Comparison of ENCODE assay signal across 13 cellular contexts in the genomic region with DNA sequence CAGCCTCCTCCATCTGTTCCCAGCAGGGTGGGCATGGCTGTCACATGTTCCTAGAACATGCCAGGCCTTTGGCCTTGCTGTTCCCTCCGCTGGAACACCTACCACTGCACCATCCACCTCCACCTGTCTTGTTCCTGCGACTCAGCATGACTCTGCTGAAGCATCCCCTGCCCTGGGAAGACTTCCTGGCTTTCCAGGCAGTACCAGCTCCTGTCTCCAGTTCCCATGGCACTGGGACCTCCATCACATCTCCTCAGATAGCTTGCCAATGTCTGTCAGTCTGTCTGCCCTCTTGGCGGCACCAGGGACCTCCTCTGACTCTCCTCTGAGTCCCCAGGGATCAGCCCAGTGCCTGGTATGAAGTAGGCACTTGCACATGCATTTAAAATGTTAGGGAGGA.
DNase-seq lines count a peak whose midpoint lies in the region; FAIRE-seq and TF ChIP-seq lines count a peak whose summit lies in the region.
"Had no signal": no experiment of that assay in that cellular context is flagged by ENCODE, and none has a peak within 500 bp of the region (broad histone marks: within the 10 kb centered on the region; RNA-seq: fewer than 3 reads in every experiment).

No MANE protein-coding gene starts in this region.

- in situ Hi-C loops in GM13977 (cut with MboI; ENCODE audit: low pct_unique_long_range_greater_than_20kb, low sequenced_read_pairs, unreplicated experiment): no loop called here

- H3K4me1 ChIP-seq in mucosa of rectum (ENCODE audit: control insufficient read depth in 2 of 2, insufficient read depth in 2 of 2, low read length in 2 of 2): peaks cover 33 to 37% of the 10 kb centered on the region in 2 donors

- TF ChIP-seq POLR2A in H54 (IDR thresholded peaks at IDR 0.05; ENCODE audit: low read depth, low read length): no peak

- peak overlapping the region; percentile 62 to 85 for H3K27ac ChIP-seq in coronary artery
- peak overlapping the region; percentile 86 to 87 for H3K27ac ChIP-seq in mucosa of rectum (ENCODE audit: low read depth in 2 of 2, low read length in 2 of 2)

- no peak overlapping the region for H3K4me3 ChIP-seq in coronary artery
- H3K4me3 ChIP-seq in mucosa of rectum (ENCODE audit: low read length in 2 of 2): no peak overlapping the region

- DNase-seq in GM13977 (ENCODE audit: low spot score): peak; percentile 5
- no peak for DNase-seq in coronary artery (ENCODE audit: low spot score)
- no peak for DNase-seq in NCI-H1694 (lab: John Stamatoyannopoulos, UW)
- no peak for DNase-seq in GOT3 (lab: John Stamatoyannopoulos, UW)
- DNase-seq in H54 (ENCODE audit: insufficient read length, low spot score): no peak
- DNase-seq: activated CD4-positive, alpha-beta memory T cell treated with anti-CD3 and anti-CD28 coated beads, Interleukin-2, amount 10 ng/mL, durations not matched to agents 7 days and 5 days; activated effector memory CD4-positive, alpha-beta T cell treated with anti-CD3 and anti-CD28 coated beads, Interleukin-2, amount 50 U/mL, for 16 hours; effector memory CD4-positive, alpha-beta T cell; foreskin melanocyte; OCI-M1 had no signal

- no peaks in the 10 kb centered on the region for H3K36me3 ChIP-seq in mucosa of rectum (ENCODE audit: control insufficient read depth in 2 of 2, insufficient read depth in 2 of 2, low read length in 2 of 2)

- no peaks in the 10 kb centered on the region for H3K27me3 ChIP-seq in mucosa of rectum (ENCODE audit: control insufficient read depth in 2 of 2, insufficient read depth in 2 of 2, low read length in 2 of 2)

- no peak for FAIRE-seq in H54 (lab: Jason Lieb, UNC)
- FAIRE-seq: G401.6 had no signal

- TF ChIP-seq CTCF in GM13977 (IDR thresholded peaks at IDR 0.05; ENCODE audit: extremely low read depth, insufficient read depth, missing control alignments) (no peak), coronary artery (IDR thresholded peaks at IDR 0.05) (no peak)

- peak overlapping the region; percentile 5 to 46 for H3K9ac ChIP-seq in mucosa of rectum (ENCODE audit: low read depth in 1 of 2, low read length in 2 of 2)
- H3K9ac ChIP-seq: SK-N-SH had no signal

- H3K9me3 ChIP-seq in mucosa of rectum (ENCODE audit: control insufficient read depth in 2 of 2, low read length in 2 of 2): no peaks in the 10 kb centered on the region
- H3K9me3 ChIP-seq: SK-N-SH had no signal
